ENCODE assay signal across 1 cellular context in the genomic region with DNA sequence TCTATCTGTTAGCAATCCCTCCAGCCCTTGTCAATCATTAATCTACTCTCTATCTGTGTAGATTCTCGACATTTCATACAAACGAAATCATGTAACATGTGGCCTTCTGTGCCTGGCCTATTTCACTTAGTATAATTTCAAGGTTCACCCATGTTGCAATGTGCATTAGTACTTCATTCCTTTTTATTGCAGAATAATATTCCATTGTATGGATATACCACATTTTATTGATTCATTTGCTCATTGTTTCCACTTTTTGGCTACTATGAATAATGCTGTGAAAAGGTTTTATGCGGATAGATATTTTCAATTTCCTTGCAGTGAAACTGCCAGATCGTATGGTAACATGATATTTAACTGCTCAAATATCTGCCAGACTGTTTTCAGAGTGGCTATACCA.
TF ChIP-seq lines count a peak whose summit lies in the region.

No MANE protein-coding gene starts in this region.

TF ChIP-seq in SK-N-SH treated with all-trans-retinoic acid at 6 μM for 48 hours, 23 proteins besides CTCF, POLR2A, EP300 and RAD21 (continued from another document):
- TF ChIP-seq ESRRG (CRISPR knock-in tag; IDR thresholded peaks at IDR 0.05) = no peak
TF ChIP-seq in SK-N-SH treated with all-trans-retinoic acid at 6 μM for 48 hours: peak in this region for 1.
